Comparison of ENCODE assay signal across 1 cellular context in the genomic region with DNA sequence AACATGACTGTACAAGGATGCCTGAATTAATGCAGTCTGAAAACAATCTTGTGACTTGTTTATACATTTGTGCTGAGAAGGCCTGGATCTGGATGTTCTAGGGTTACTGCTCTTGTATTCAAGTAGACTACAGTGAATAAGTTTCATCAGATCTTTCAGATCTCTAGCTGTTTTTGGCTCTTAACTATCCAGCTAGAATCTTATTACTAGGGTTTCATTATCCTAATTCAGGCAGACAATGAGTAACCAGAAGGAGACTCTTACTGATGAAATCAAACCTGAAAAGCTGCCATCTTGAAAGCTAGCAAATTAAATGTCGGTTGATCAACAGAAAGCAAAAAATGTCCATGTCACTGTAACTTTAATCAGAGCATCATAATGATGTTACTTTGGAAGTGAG.
TF ChIP-seq lines count a peak whose summit lies in the region.

No MANE protein-coding gene starts in this region.

TF ChIP-seq in IMR-90, 13 proteins besides CTCF, POLR2A, EP300 and RAD21:
- TF ChIP-seq, protein P1, sequence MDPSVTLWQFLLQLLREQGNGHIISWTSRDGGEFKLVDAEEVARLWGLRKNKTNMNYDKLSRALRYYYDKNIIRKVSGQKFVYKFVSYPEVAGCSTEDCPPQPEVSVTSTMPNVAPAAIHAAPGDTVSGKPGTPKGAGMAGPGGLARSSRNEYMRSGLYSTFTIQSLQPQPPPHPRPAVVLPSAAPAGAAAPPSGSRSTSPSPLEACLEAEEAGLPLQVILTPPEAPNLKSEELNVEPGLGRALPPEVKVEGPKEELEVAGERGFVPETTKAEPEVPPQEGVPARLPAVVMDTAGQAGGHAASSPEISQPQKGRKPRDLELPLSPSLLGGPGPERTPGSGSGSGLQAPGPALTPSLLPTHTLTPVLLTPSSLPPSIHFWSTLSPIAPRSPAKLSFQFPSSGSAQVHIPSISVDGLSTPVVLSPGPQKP (IDR thresholded peaks at IDR 0.05; ENCODE audit: borderline replicate concordance, low read depth, low read length), result no peak
- TF ChIP-seq MAZ (IDR thresholded peaks at IDR 0.05; ENCODE audit: borderline replicate concordance, low read depth, low read length) (no peak), BHLHE40 (IDR thresholded peaks at IDR 0.05; ENCODE audit: low read depth, low read length) (no peak), RFX5 (IDR thresholded peaks at IDR 0.05; ENCODE audit: low read depth, low read length) (no peak), RCOR1 (IDR thresholded peaks at IDR 0.05; ENCODE audit: insufficient replicate concordance, low read length) (no peak), SMC3 (IDR thresholded peaks at IDR 0.05; ENCODE audit: low read depth, low read length) (no peak), MXI1 (IDR thresholded peaks at IDR 0.05; ENCODE audit: borderline replicate concordance, low read depth, low read length) (no peak), MAFK (IDR thresholded peaks at IDR 0.05; ENCODE audit: low read depth, low read length) (no peak)
